ENCODE assay signal across 28 cellular contexts in the genomic region with DNA sequence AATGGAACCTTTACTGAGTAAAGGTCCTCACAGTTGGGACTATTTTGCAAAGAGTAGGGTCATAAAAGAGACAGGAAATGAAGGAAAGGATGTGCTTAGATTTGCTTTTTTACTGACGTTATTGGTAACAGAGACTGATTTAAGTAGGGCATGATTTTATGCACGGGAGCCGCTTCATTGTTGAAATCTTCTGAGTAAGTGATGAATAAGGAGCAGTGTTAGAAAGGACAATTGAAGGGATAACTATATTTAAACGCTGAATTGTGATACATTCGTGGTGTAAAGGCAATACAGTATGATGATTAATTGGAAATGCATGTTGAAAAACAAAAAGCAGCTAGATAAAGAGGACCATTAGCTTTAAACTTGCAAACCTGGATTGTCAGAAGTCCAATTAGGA.
"Had no signal": no experiment of that assay in that cellular context is flagged by ENCODE, and none has a peak within 500 bp of the region (broad histone marks: within the 10 kb centered on the region; RNA-seq: fewer than 3 reads in every experiment).

No MANE protein-coding gene starts in this region.

- H3K36me3 ChIP-seq: adrenal gland, ascending aorta, breast epithelium, neutrophil, ovary, uterus had no signal

- H3K27ac ChIP-seq: adrenal gland, ascending aorta, breast epithelium, neutrophil, ovary, uterus had no signal

- DNase-seq: activated CD4-positive, alpha-beta T cell treated with anti-CD3 and anti-CD28 coated beads for 4 hours; activated CD4-positive, alpha-beta T cell treated with anti-CD3 and anti-CD28 coated beads, Interleukin-2, amount 50 U/mL, for 4 hours; activated CD4-positive, CD25-positive, alpha-beta regulatory T cell; activated effector memory CD4-positive, alpha-beta T cell treated with anti-CD3 and anti-CD28 coated beads, Interleukin-2, amount 50 U/mL, for 16 hours; activated naive CD4-positive, alpha-beta T cell treated with anti-CD3 and anti-CD28 coated beads for 36 hours; activated naive CD8-positive, alpha-beta T cell treated with anti-CD3 and anti-CD28 coated beads for 36 hours; adrenal gland; dermis blood vessel endothelial cell; effector CD4-positive, alpha-beta T cell; erythroblast; islet precursor cell; left cardiac atrium; left ventricle myocardium superior; ovary; stimulated activated CD4-positive, alpha-beta T cell treated with anti-CD3 and anti-CD28 coated beads, Interleukin-1b, Interleukin-23, amount 100 ng/mL, for 48 hours; stimulated activated CD4-positive, alpha-beta T cell treated with anti-CD3 and anti-CD28 coated beads, Interleukin-4, amount 100 ng/mL, for 4 hours; stimulated activated CD8-positive, alpha-beta memory T cell treated with anti-CD3 and anti-CD28 coated beads, Interleukin-4, amount 100 ng/mL, for 48 hours; stimulated activated naive CD8-positive, alpha-beta T cell treated with anti-CD3 and anti-CD28 coated beads, Interleukin-15, amount 100 ng/mL, for 72 hours; substantia nigra; T-cell; uterus had no signal

- H3K4me2 ChIP-seq: smooth muscle cell had no signal

- FAIRE-seq: colon, frontal cortex had no signal

- H3K9me3 ChIP-seq: adrenal gland, ascending aorta, breast epithelium, neutrophil, ovary, uterus had no signal

- ATAC-seq: left cardiac atrium; left ventricle myocardium superior; stimulated activated memory B cell treated with anti-CD40 and anti-IgM and Interleukin-4, amounts not matched to agents 10 μg/mL and 1 μg/mL and 100 μg/mL, for 72 hours; stimulated activated naive CD8-positive, alpha-beta T cell treated with anti-CD3 and anti-CD28 coated beads, Interleukin-15, amount 100 ng/mL, for 72 hours; T-cell had no signal

- H3K4me1 ChIP-seq: adrenal gland, ascending aorta, breast epithelium, uterus had no signal

- H3K4me3 ChIP-seq: adrenal gland, ascending aorta, breast epithelium, ovary, smooth muscle cell, uterus had no signal

- H3K27me3 ChIP-seq: adrenal gland, ascending aorta, breast epithelium, neutrophil, ovary, uterus had no signal
